Comparison of ENCODE assay signal across 22 cellular contexts in genomic region chr5:109620651-109621050, GRCh38.
"Had no signal": no experiment of that assay in that cellular context is flagged by ENCODE, and none has a peak within 500 bp of the region (broad histone marks: within the 10 kb centered on the region; RNA-seq: fewer than 3 reads in every experiment).

No MANE protein-coding gene starts in this region.

- H3K27me3 ChIP-seq: ascending aorta, body of pancreas had no signal

- DNase-seq: activated CD4-positive, alpha-beta T cell treated with anti-CD3 and anti-CD28 coated beads for 48 hours; activated CD4-positive, alpha-beta T cell treated with anti-CD3 and anti-CD28 coated beads, Interleukin-2, amount 50 U/mL, for 4 hours; activated CD4-positive, CD25-positive, alpha-beta regulatory T cell treated with anti-CD3 and anti-CD28 coated beads, Interleukin-2, amount 50 U/mL, for 72 hours; activated CD8-positive, alpha-beta memory T cell treated with anti-CD3 and anti-CD28 coated beads, Interleukin-2, amount 10 ng/mL, durations not matched to agents 7 days and 5 days; activated CD8-positive, alpha-beta T cell treated with anti-CD3 and anti-CD28 coated beads, Interleukin-2, amount 10 ng/mL, durations not matched to agents 7 days and 5 days; activated effector memory CD4-positive, alpha-beta T cell treated with Interleukin-2 at 50 U/mL for 16 hours; activated naive CD4-positive, alpha-beta T cell; activated T-cell treated with anti-CD3 and anti-CD28 coated beads, Interleukin-2, amount 50 U/mL, for 24 hours; body of pancreas; IMR-90; Kasumi-1; NCI-H1092; NCI-H1930; NCI-H2171; NCI-H2227 treated with DMSO at 0.1 percent for 48 hours; NCI-H446 treated with DMSO at 0.1 percent for 48 hours; NCI-H526; NCI-H774; PC-3; SHP77 treated with DMSO at 0.1 percent for 48 hours had no signal

- H3K27ac ChIP-seq: ascending aorta, body of pancreas had no signal

- ATAC-seq: activated CD8-positive, alpha-beta memory T cell treated with anti-CD3 and anti-CD28 coated beads, Interleukin-2, amount 10 ng/mL, durations not matched to agents 7 days and 5 days; activated CD8-positive, alpha-beta T cell treated with anti-CD3 and anti-CD28 coated beads, Interleukin-2, amount 10 ng/mL, durations not matched to agents 7 days and 5 days; body of pancreas; PC-3; WTC11 had no signal
